8 cellular contexts compared by ENCODE assay signal in genomic region chr17:43211480-43212402, GRCh38. TPM values are rescaled to one million over a fixed set of nuclear protein-coding genes. Genes with fewer than 3 reads are reported as not detected.
DNase-seq lines count a peak whose midpoint lies in the region; ATAC-seq and TF ChIP-seq lines count a peak whose summit lies in the region.

A gene with protein sequence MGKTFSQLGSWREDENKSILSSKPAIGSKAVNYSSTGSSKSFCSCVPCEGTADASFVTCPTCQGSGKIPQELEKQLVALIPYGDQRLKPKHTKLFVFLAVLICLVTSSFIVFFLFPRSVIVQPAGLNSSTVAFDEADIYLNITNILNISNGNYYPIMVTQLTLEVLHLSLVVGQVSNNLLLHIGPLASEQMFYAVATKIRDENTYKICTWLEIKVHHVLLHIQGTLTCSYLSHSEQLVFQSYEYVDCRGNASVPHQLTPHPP (plus strand): TSS chr17:43211875. CDS start chr17:43213042, 1,167 bp downstream.

- peaks cover 18% of the 10 kb centered on the region for H3K4me1 Mint-ChIP-seq in activated naive CD8-positive, alpha-beta T cell treated with anti-CD3 and anti-CD28 coated beads, Interleukin-2, amount 10 ng/mL, durations not matched to agents 7 days and 5 days
- H3K4me1 Mint-ChIP-seq in progenitor cell of endocrine pancreas (ENCODE audit: low read depth), result peaks cover 19% of the 10 kb centered on the region

- H3K27ac ChIP-seq in SK-N-MC, result 0 out of 2 replicates have a peak within 1 kb of the TSS, but pooled peaks have one; percentile 30
- H3K27ac ChIP-seq in upper lobe of left lung, result peak within 1 kb of the TSS; percentile 78 to 94 (median 90)

- peaks cover 18% of the 10 kb centered on the region for H3K36me3 Mint-ChIP-seq in activated naive CD8-positive, alpha-beta T cell treated with anti-CD3 and anti-CD28 coated beads, Interleukin-2, amount 10 ng/mL, durations not matched to agents 7 days and 5 days
- peaks cover 16% of the 10 kb centered on the region for H3K36me3 Mint-ChIP-seq in progenitor cell of endocrine pancreas (ENCODE audit: insufficient read depth)

- no peaks in the 10 kb centered on the region for H3K27me3 Mint-ChIP-seq in activated naive CD8-positive, alpha-beta T cell treated with anti-CD3 and anti-CD28 coated beads, Interleukin-2, amount 10 ng/mL, durations not matched to agents 7 days and 5 days
- no peaks in the 10 kb centered on the region for H3K27me3 Mint-ChIP-seq in progenitor cell of endocrine pancreas

- H3K9me3 Mint-ChIP-seq in activated naive CD8-positive, alpha-beta T cell treated with anti-CD3 and anti-CD28 coated beads, Interleukin-2, amount 10 ng/mL, durations not matched to agents 7 days and 5 days, result no peaks in the 10 kb centered on the region
- H3K9me3 Mint-ChIP-seq in progenitor cell of endocrine pancreas (ENCODE audit: low read depth), result no peaks in the 10 kb centered on the region

- no peak for TF ChIP-seq EP300 in upper lobe of left lung (IDR thresholded peaks at IDR 0.05)

- H3K27ac Mint-ChIP-seq in activated naive CD8-positive, alpha-beta T cell treated with anti-CD3 and anti-CD28 coated beads, Interleukin-2, amount 10 ng/mL, durations not matched to agents 7 days and 5 days, result peak within 1 kb of the TSS; percentile 94
- H3K27ac Mint-ChIP-seq in progenitor cell of endocrine pancreas, result peak within 1 kb of the TSS; percentile 96

- 1% methylated on average over 32 to 46 of the region's 54 CpGs for WGBS in upper lobe of left lung, 2 donors

- peak in 1 of 4 donors; percentile 58 for TF ChIP-seq POLR2A in upper lobe of left lung (IDR thresholded peaks at IDR 0.05)

- DNase-seq in AG08396 (ENCODE audit: low spot score), result peak; percentile 96
- DNase-seq in SK-N-MC (ENCODE audit: low read depth, low spot score), result peak; percentile 24
- peak; percentile 80 for DNase-seq in activated naive CD8-positive, alpha-beta T cell treated with anti-CD3 and anti-CD28 coated beads, Interleukin-2, amount 10 ng/mL, durations not matched to agents 7 days and 5 days
- DNase-seq in cardiac septum (ENCODE audit: low spot score), result peak; percentile 80
- DNase-seq in progenitor cell of endocrine pancreas (ENCODE audit: low spot score, unreplicated experiment), result peak; percentile 32
- DNase-seq in upper lobe of left lung, result peak; percentile 83 to 91

- no peaks in the 10 kb centered on the region for H3K9me3 ChIP-seq in SK-N-MC (ENCODE audit: low read depth, low read length)
- no peaks in the 10 kb centered on the region for H3K9me3 ChIP-seq in upper lobe of left lung

- peak; percentile 81 for ATAC-seq in GM19025 (IDR thresholded peaks at IDR 0.05; ENCODE audit: low read depth, unreplicated experiment)
- ATAC-seq in HG03439 (IDR thresholded peaks at IDR 0.05; ENCODE audit: unreplicated experiment), result peak; percentile 74
- ATAC-seq in activated naive CD8-positive, alpha-beta T cell treated with anti-CD3 and anti-CD28 coated beads, Interleukin-2, amount 10 ng/mL, durations not matched to agents 7 days and 5 days (ENCODE audit: low read depth), result peak; percentile 90
- ATAC-seq in upper lobe of left lung (ENCODE audit: low FRiP score in 2 of 2), result peak; percentile 91 to 95

- intact Hi-C loops in cardiac septum (cut with DNase I), result no loop called here

- TF ChIP-seq CTCF in progenitor cell of endocrine pancreas (IDR thresholded peaks at IDR 0.05; ENCODE audit: unreplicated experiment) (peak; percentile 50), upper lobe of left lung (IDR thresholded peaks at IDR 0.05) (peak in 4 of 6 experiments; percentile 34 to 57 (median 39))

- POLR2A ChIA-PET in activated naive CD8-positive, alpha-beta T cell treated with anti-CD3 and anti-CD28 coated beads, Interleukin-2, amount 10 ng/mL, durations not matched to agents 7 days and 5 days (lab: Charles Lee), result interaction anchor here (0.5 to 10.4 kb wide), 16 partner anchors 9 to 272 kb away, joined by 3 to 221 read pairs (median 4); partner anchors contain the start of genes BRCA1, DHX8, NBR1 and RPL27

- peak within 1 kb of the TSS; percentile 79 for H3K4me3 ChIP-seq in SK-N-MC
- H3K4me3 ChIP-seq in upper lobe of left lung, result peak within 1 kb of the TSS; percentile 61 to 73 (median 67)

- no peaks in the 10 kb centered on the region for H3K27me3 ChIP-seq in upper lobe of left lung

- H3K4me3 Mint-ChIP-seq in activated naive CD8-positive, alpha-beta T cell treated with anti-CD3 and anti-CD28 coated beads, Interleukin-2, amount 10 ng/mL, durations not matched to agents 7 days and 5 days, result peak within 1 kb of the TSS; percentile 98
- peak within 1 kb of the TSS; percentile 89 for H3K4me3 Mint-ChIP-seq in progenitor cell of endocrine pancreas (ENCODE audit: low read depth)

- H3K36me3 ChIP-seq in SK-N-MC (ENCODE audit: insufficient read depth, low read length) (no peaks in the 10 kb centered on the region), upper lobe of left lung (peaks cover 9 to 52% (median 30%) of the 10 kb centered on the region in 4 donors)

- H3K4me1 ChIP-seq in upper lobe of left lung, result peaks cover 14 to 24% (median 20%) of the 10 kb centered on the region in 4 donors

- H3K9ac ChIP-seq in SK-N-MC (ENCODE audit: insufficient read length), result peak within 1 kb of the TSS; percentile 71

RNA-seq across cellular contexts. Expression of the gene that starts here (rescaled TPM):
- 10 to 100 TPM; 20.3 TPM for total RNA-seq in activated naive CD8-positive, alpha-beta T cell treated with anti-CD3 and anti-CD28 coated beads, Interleukin-2, amount 10 ng/mL, durations not matched to agents 7 days and 5 days
- total RNA-seq in cardiac septum, result 4.0 TPM
- 5.1 and 8.6 TPM in 2 replicates for total RNA-seq in progenitor cell of endocrine pancreas
- total RNA-seq in upper lobe of left lung, result 10 to 100 TPM in 4 of 6 donors, 1 to 10 TPM in 2; 5.8 to 68.1 (median 16.9) TPM

Comparison
In these comparisons a context has a peak if more than half of its experiments do, and no peak if none do; other contexts are left out.
1. Peak in every context shown above with its lines: DNase-seq, ATAC-seq, H3K4me3 ChIP-seq and H3K27ac ChIP-seq.
2. DNase-seq: peak in every context shown above with its lines; median percentile 96 in AG08396; 87 in upper lobe of left lung; 80 in activated naive CD8-positive, alpha-beta T cell treated with anti-CD3 and anti-CD28 coated beads, Interleukin-2, amount 10 ng/mL, durations not matched to agents 7 days and 5 days; 80 in cardiac septum; 32 in progenitor cell of endocrine pancreas; 24 in SK-N-MC.